1 cellular context compared by ENCODE assay signal in the genomic region with DNA sequence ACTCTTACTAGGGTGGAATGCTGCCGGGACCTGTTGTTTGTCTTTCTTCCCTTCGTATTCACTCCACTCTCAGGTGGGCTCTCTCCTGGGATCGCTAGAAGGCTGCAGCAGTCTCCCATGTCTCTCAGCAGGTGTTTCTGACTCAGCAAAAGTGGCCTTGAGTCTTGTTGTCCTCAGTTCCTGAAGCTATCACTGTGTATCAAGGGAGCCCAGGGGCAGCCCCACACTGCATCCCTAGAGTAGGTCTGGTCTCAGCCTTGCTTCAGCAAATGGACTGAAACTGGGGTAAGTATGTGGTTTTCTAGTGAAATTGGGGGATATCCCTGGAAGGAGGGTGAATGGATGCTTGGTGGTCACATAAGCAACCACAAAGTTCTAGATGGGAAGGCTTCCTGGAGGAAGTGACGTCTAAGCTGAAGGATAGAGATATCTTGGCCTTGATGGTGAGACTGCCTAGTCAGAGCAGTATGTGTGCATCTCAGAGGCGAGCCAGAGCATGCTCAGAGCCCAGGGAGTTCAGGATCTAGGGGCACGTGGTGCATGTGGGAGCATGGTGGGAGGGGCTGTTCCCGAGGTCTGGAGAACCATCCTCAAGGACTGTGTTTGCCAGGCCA.
A peak's percentile ranks its signal among the peaks of the same experiment; 100 is the strongest.
TF ChIP-seq lines count a peak whose summit lies in the region.

No MANE protein-coding gene starts in this region.

TF ChIP-seq in K562, 482 proteins besides CTCF, POLR2A, EP300 and RAD21 (continued from another document):
- TF ChIP-seq, protein P1, sequence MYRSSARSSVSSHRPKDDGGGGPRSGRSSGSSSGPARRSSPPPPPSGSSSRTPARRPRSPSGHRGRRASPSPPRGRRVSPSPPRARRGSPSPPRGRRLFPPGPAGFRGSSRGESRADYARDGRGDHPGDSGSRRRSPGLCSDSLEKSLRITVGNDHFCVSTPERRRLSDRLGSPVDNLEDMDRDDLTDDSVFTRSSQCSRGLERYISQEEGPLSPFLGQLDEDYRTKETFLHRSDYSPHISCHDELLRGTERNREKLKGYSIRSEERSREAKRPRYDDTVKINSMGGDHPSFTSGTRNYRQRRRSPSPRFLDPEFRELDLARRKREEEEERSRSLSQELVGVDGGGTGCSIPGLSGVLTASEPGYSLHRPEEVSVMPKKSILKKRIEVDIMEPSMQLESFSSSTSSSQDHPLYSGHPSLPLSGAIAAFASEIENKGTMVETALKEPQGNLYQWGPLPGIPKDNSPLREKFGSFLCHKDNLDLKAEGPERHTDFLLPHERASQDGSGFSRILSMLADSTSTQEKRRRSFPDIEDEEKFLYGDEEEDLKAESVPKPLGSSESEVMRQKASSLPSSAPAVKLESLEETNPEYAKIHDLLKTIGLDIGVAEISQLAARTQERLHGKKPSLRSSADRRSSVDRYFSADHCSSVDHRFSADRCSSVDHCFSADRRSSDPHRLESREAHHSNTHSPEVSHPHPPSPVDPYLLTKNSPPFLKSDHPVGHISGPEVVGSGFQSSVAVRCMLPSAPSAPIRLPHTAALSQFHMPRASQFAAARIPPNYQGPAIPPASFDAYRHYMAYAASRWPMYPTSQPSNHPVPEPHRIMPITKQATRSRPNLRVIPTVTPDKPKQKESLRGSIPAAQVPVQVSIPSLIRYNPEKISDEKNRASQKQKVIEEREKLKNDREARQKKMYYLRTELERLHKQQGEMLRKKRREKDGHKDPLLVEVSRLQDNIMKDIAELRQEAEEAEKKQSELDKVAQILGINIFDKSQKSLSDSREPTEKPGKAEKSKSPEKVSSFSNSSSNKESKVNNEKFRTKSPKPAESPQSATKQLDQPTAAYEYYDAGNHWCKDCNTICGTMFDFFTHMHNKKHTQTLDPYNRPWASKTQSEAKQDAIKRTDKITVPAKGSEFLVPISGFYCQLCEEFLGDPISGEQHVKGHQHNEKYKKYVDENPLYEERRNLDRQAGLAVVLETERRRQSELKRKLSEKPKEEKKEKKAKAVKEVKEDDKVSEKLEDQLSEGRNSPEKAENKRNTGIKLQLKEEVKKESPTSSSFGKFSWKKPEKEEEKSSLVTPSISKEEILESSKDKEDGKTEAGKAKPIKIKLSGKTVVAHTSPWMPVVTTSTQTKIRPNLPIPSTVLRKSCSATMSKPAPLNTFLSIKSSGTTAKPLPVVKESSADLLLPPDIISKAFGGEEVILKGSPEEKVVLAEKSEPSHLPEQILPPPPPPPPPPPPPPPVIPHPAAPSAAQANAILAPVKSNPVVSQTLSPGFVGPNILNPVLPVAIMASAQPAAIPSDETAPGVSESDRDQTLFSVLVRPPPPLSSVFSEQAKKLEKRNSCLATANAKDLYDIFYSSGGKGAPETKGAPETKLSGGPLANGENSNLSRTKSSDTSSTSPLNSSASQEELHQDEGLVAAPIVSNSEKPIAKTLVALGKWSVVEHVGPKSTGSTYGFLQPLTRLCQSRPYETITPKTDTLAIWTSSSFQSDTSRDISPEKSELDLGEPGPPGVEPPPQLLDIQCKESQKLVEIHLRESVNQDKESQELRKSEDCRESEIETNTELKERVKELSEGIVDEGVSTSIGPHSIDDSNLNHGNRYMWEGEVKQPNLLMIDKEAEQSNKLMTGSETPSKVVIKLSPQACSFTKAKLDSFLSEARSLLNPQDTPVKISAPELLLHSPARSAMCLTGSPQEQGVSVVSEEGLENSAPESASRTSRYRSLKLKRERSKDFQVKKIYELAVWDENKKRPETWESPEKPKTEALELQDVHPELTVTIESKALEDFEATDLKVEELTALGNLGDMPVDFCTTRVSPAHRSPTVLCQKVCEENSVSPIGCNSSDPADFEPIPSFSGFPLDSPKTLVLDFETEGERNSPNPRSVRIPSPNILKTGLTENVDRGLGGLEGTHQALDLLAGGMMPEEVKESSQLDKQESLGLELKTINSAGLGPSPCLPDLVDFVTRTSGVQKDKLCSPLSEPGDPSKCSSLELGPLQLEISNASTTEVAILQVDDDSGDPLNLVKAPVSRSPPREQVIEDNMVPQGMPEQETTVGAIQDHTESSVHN (IDR thresholded peaks at IDR 0.05; ENCODE audit: borderline replicate concordance in 1 of 2, low read depth in 1 of 2): no peak
- TF ChIP-seq NR2C2 (CRISPR knock-in tag; IDR thresholded peaks at IDR 0.05): no peak
- TF ChIP-seq NR2C2 (tag; IDR thresholded peaks at IDR 0.05): no peak
- TF ChIP-seq ZNF316 (IDR thresholded peaks at IDR 0.05): peak; percentile 87
- no peak for TF ChIP-seq TAF15 (IDR thresholded peaks at IDR 0.05; ENCODE audit: low read depth, low read length)
- no peak for TF ChIP-seq HMG20B (CRISPR knock-in tag; IDR thresholded peaks at IDR 0.05)
- TF ChIP-seq CBFB (CRISPR knock-in tag; IDR thresholded peaks at IDR 0.05): no peak
- TF ChIP-seq ZNF253 (CRISPR knock-in tag; conservative IDR thresholded peaks at IDR 0.05): no peak
- TF ChIP-seq ZFP36 (IDR thresholded peaks at IDR 0.05; ENCODE audit: low read depth, low read length, partially characterized antibody): peak; percentile 88
- TF ChIP-seq SNRNP70 (optimal IDR thresholded peaks at IDR 0.05; ENCODE audit: low read depth, low read length): no peak
- no peak for TF ChIP-seq DPF2 (IDR thresholded peaks at IDR 0.05)
- TF ChIP-seq, protein P2, sequence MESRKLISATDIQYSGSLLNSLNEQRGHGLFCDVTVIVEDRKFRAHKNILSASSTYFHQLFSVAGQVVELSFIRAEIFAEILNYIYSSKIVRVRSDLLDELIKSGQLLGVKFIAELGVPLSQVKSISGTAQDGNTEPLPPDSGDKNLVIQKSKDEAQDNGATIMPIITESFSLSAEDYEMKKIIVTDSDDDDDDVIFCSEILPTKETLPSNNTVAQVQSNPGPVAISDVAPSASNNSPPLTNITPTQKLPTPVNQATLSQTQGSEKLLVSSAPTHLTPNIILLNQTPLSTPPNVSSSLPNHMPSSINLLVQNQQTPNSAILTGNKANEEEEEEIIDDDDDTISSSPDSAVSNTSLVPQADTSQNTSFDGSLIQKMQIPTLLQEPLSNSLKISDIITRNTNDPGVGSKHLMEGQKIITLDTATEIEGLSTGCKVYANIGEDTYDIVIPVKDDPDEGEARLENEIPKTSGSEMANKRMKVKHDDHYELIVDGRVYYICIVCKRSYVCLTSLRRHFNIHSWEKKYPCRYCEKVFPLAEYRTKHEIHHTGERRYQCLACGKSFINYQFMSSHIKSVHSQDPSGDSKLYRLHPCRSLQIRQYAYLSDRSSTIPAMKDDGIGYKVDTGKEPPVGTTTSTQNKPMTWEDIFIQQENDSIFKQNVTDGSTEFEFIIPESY (CRISPR knock-in tag; IDR thresholded peaks at IDR 0.05): no peak
- TF ChIP-seq CREM (IDR thresholded peaks at IDR 0.05; ENCODE audit: low read depth): 0 out of 2 replicates have a peak, but pooled peaks have one; percentile 9
- TF ChIP-seq HMBOX1 (IDR thresholded peaks at IDR 0.05): no peak
- TF ChIP-seq ZNF76 (CRISPR knock-in tag; IDR thresholded peaks at IDR 0.05; ENCODE audit: borderline replicate concordance): no peak
- no peak for TF ChIP-seq SRSF3 (IDR thresholded peaks at IDR 0.05; ENCODE audit: insufficient read depth, low read length)
- TF ChIP-seq POLR3A (IDR thresholded peaks at IDR 0.05; ENCODE audit: borderline replicate concordance, extremely low read depth, insufficient read depth, insufficient read length): no peak
- TF ChIP-seq, protein P3, sequence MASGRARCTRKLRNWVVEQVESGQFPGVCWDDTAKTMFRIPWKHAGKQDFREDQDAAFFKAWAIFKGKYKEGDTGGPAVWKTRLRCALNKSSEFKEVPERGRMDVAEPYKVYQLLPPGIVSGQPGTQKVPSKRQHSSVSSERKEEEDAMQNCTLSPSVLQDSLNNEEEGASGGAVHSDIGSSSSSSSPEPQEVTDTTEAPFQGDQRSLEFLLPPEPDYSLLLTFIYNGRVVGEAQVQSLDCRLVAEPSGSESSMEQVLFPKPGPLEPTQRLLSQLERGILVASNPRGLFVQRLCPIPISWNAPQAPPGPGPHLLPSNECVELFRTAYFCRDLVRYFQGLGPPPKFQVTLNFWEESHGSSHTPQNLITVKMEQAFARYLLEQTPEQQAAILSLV (tag; IDR thresholded peaks at IDR 0.05): no peak
- TF ChIP-seq NFE2 (IDR thresholded peaks at IDR 0.05; ENCODE audit: low read depth): 0 out of 2 replicates have a peak, but pooled peaks have one; percentile 38
- no peak for TF ChIP-seq MXI1 (IDR thresholded peaks at IDR 0.05; ENCODE audit: low read depth, low read length)
- no peak for TF ChIP-seq ZNF41 (CRISPR knock-in tag; conservative IDR thresholded peaks at IDR 0.05)
- no peak for TF ChIP-seq TARDBP (IDR thresholded peaks at IDR 0.05)
- TF ChIP-seq, protein P4, sequence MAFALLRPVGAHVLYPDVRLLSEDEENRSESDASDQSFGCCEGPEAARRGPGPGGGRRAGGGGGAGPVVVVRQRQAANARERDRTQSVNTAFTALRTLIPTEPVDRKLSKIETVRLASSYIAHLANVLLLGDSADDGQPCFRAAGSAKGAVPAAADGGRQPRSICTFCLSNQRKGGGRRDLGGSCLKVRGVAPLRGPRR (CRISPR knock-in tag; IDR thresholded peaks at IDR 0.05): no peak
- TF ChIP-seq CREB3 (tag; conservative IDR thresholded peaks at IDR 0.05; ENCODE audit: low read depth): no peak
- no peak for TF ChIP-seq FOXJ2 (tag; IDR thresholded peaks at IDR 0.05)
- no peak for TF ChIP-seq SUPT5H (IDR thresholded peaks at IDR 0.05)
